In genomic region chr19:40742477-40742876, GRCh38 we compare ENCODE assay signal across 20 cellular contexts. TPM values are rescaled to one million over a fixed set of nuclear protein-coding genes. Genes with fewer than 3 reads are reported as not detected.
"Had no signal": no experiment of that assay in that cellular context is flagged by ENCODE, and none has a peak within 500 bp of the region (broad histone marks: within the 10 kb centered on the region; RNA-seq: fewer than 3 reads in every experiment).

No MANE protein-coding gene starts in this region.

- H3K4me1 ChIP-seq: colonic mucosa, prostate gland had no signal

- H3K27me3 ChIP-seq: colonic mucosa, gastrocnemius medialis, sigmoid colon, testis had no signal

- H3K4me3 ChIP-seq: colonic mucosa, gastrocnemius medialis, lower lobe of right lung, prostate gland, sigmoid colon, testis had no signal

- DNase-seq: activated T-cell treated with anti-CD3 and anti-CD28 coated beads, Interleukin-2, amount 50 U/mL, for 24 hours; caudate nucleus; colonic mucosa; effector CD4-positive, alpha-beta T cell; gastrocnemius medialis; hippocampal formation; lower lobe of right lung; midbrain; naive B cell; nucleus accumbens; sigmoid colon; stimulated activated CD4-positive, alpha-beta T cell treated with anti-CD3 and anti-CD28 coated beads, Interleukin-12 subunit alpha, Interleukin-12 subunit beta, amount 100 ng/mL, for 4 hours; stimulated activated CD4-positive, alpha-beta T cell treated with anti-CD3 and anti-CD28 coated beads, Interleukin-2, amount 100 ng/mL, for 48 hours; stimulated activated CD8-positive, alpha-beta memory T cell treated with anti-CD3 and anti-CD28 coated beads, Interleukin-4, amount 100 ng/mL, for 48 hours; T-helper 2 cell; testis had no signal

- FAIRE-seq: astrocyte had no signal

- H3K27ac ChIP-seq: colonic mucosa, testis had no signal

- ATAC-seq: gastrocnemius medialis had no signal

- H3K36me3 ChIP-seq: colonic mucosa had no signal

- H3K9me3 ChIP-seq: colonic mucosa, gastrocnemius medialis, lower lobe of right lung, prostate gland, sigmoid colon, testis had no signal

RNA-seq across cellular contexts. Expression of gene MIA, which starts 32.8 kb away (rescaled TPM):
- total RNA-seq: gastrocnemius medialis, kidney epithelial cell, ureter had no signal
